ENCODE assay signal across 1 cellular context in genomic region chr15:74233864-74234597, GRCh38.
TF ChIP-seq lines count a peak whose summit lies in the region.

No MANE protein-coding gene starts in this region.

TF ChIP-seq in H1, 55 proteins besides CTCF, POLR2A, EP300 and RAD21 (continued from another document):
- TF ChIP-seq CHD7 (IDR thresholded peaks at IDR 0.05; ENCODE audit: insufficient replicate concordance, low read length) (no peak), RBBP5 (IDR thresholded peaks at IDR 0.05; ENCODE audit: borderline replicate concordance, low read depth, low read length) (no peak), KDM1A (IDR thresholded peaks at IDR 0.05; ENCODE audit: borderline replicate concordance, low read length) (no peak), RXRA (IDR thresholded peaks at IDR 0.05; ENCODE audit: insufficient read depth, low read depth, low read length) (no peak), SUZ12 (IDR thresholded peaks at IDR 0.05; ENCODE audit: low read length) (no peak), PHF8 (conservative IDR thresholded peaks at IDR 0.05; ENCODE audit: low read depth, low read length) (no peak), RNF2 (IDR thresholded peaks at IDR 0.05; ENCODE audit: borderline replicate concordance, low read depth, low read length, missing control alignments, poor library complexity, severe bottlenecking) (no peak), CREB1 (IDR thresholded peaks at IDR 0.05) (no peak), SP1 (IDR thresholded peaks at IDR 0.05; ENCODE audit: low read depth, low read length) (no peak), ASH2L (IDR thresholded peaks at IDR 0.05; ENCODE audit: low read length) (no peak), TBP (IDR thresholded peaks at IDR 0.05; ENCODE audit: low read depth, low read length) (no peak), GABPA (IDR thresholded peaks at IDR 0.05; ENCODE audit: borderline replicate concordance, insufficient read depth, low read length) (no peak), SRF (IDR thresholded peaks at IDR 0.05; ENCODE audit: low read depth, low read length) (no peak), E2F6 (IDR thresholded peaks at IDR 0.05) (no peak), BCL11A (IDR thresholded peaks at IDR 0.05; ENCODE audit: low read depth in 2 of 2, low read length in 2 of 2) (no peak), TAF1 (IDR thresholded peaks at IDR 0.05; ENCODE audit: low read depth, low read length) (no peak), RFX5 (IDR thresholded peaks at IDR 0.05; ENCODE audit: borderline replicate concordance, low read depth, low read length) (no peak)
